In genomic region chr5:160685695-160686094, GRCh38 we compare ENCODE assay signal across 8 cellular contexts.
DNase-seq lines count a peak whose midpoint lies in the region; ATAC-seq and TF ChIP-seq lines count a peak whose summit lies in the region.

No MANE protein-coding gene starts in this region.

- 55% methylated on average over 6 of the region's 6 CpGs for WGBS in smooth muscle cell (ENCODE audit: low lambda C conversion rate)

- no peaks in the 10 kb centered on the region for H4K20me1 ChIP-seq in SU-DHL-6 (ENCODE audit: low read depth, low read length)
- no peaks in the 10 kb centered on the region for H4K20me1 ChIP-seq in smooth muscle cell (ENCODE audit: low read depth)

- H3K27ac ChIP-seq in SU-DHL-6 (ENCODE audit: low read depth, low read length) (no peak overlapping the region), smooth muscle cell (ENCODE audit: low read depth) (no peak overlapping the region)

- H3K9ac ChIP-seq in SU-DHL-6 (ENCODE audit: low read length): no peak overlapping the region
- no peak overlapping the region for H3K9ac ChIP-seq in smooth muscle cell (ENCODE audit: low read depth)

- H3K9me3 ChIP-seq in SU-DHL-6 (ENCODE audit: insufficient read depth, low read length) (no peaks in the 10 kb centered on the region), smooth muscle cell (replicated peaks; ENCODE audit: low read depth) (no peaks in the 10 kb centered on the region)

- H2AFZ ChIP-seq in SU-DHL-6 (ENCODE audit: low read depth, low read length, severe bottlenecking) (no peak overlapping the region), smooth muscle cell (ENCODE audit: low read depth) (no peak overlapping the region)

- H3K4me1 ChIP-seq in smooth muscle cell (ENCODE audit: low read depth): no peaks in the 10 kb centered on the region

- H3K9me2 ChIP-seq in SU-DHL-6 (replicated peaks; ENCODE audit: insufficient read depth, low read length): no peaks in the 10 kb centered on the region

- H3K4me2 ChIP-seq in SU-DHL-6 (ENCODE audit: low read depth, low read length, poor library complexity, severe bottlenecking) (no peak overlapping the region), smooth muscle cell (no peak overlapping the region)

- TF ChIP-seq CTCF in SU-DHL-6 (IDR thresholded peaks at IDR 0.05; ENCODE audit: insufficient read depth, low read length, poor library complexity, severe bottlenecking) (peak; percentile 30), smooth muscle cell (IDR thresholded peaks at IDR 0.05; ENCODE audit: borderline replicate concordance, insufficient read depth, poor library complexity, severe bottlenecking) (peak; percentile 29)

- H3K79me2 ChIP-seq in SU-DHL-6 (ENCODE audit: insufficient read depth, low read length): no peaks in the 10 kb centered on the region
- no peaks in the 10 kb centered on the region for H3K79me2 ChIP-seq in smooth muscle cell (ENCODE audit: low read depth)

- H3F3A ChIP-seq in SU-DHL-6 (ENCODE audit: insufficient read depth) (no peaks in the 10 kb centered on the region), smooth muscle cell (ENCODE audit: low read depth) (no peaks in the 10 kb centered on the region)

- H3K36me3 ChIP-seq in SU-DHL-6 (ENCODE audit: low read length): no peaks in the 10 kb centered on the region
- no peaks in the 10 kb centered on the region for H3K36me3 ChIP-seq in smooth muscle cell (ENCODE audit: low read depth)

- peak; percentile 93 for ATAC-seq in HG03159 (IDR thresholded peaks at IDR 0.05; ENCODE audit: unreplicated experiment)

- H3K4me3 ChIP-seq in SU-DHL-6 (ENCODE audit: insufficient read depth, low read length, poor library complexity, severe bottlenecking) (no peak overlapping the region), smooth muscle cell (no peak overlapping the region)

- H3K27me3 ChIP-seq in SU-DHL-6 (ENCODE audit: low read length) (no peaks in the 10 kb centered on the region), smooth muscle cell (ENCODE audit: low read depth) (no peaks in the 10 kb centered on the region)

- DNase-seq in NCI-H524 (lab: John Stamatoyannopoulos, UW): peak; percentile 17 to 63
- DNase-seq in NCI-H524 treated with DMSO at 0.1 percent for 48 hours (lab: John Stamatoyannopoulos, UW): no peak
- no peak for DNase-seq in smooth muscle cell (lab: John Stamatoyannopoulos, UW; ENCODE audit: unreplicated experiment)
- DNase-seq in NCI-H2029 (lab: John Stamatoyannopoulos, UW): no peak
- no peak for DNase-seq in NCI-H128 (lab: John Stamatoyannopoulos, UW; ENCODE audit: unreplicated experiment)
- no peak for DNase-seq in stimulated activated CD4-positive, alpha-beta T cell treated with anti-CD3 and anti-CD28 coated beads, Interleukin-2, amount 100 ng/mL, for 48 hours

Comparison
In these comparisons a context has a peak if more than half of its experiments do, and no peak if none do; other contexts are left out.
1. DNase-seq: peak in NCI-H524 (2 of 2); none in NCI-H524 treated with DMSO at 0.1 percent for 48 hours (single experiment), smooth muscle cell (single experiment), NCI-H2029 (single experiment), NCI-H128 (single experiment) and stimulated activated CD4-positive, alpha-beta T cell treated with anti-CD3 and anti-CD28 coated beads, Interleukin-2, amount 100 ng/mL, for 48 hours (0 of 2).